Comparison of ENCODE assay signal across 8 cellular contexts in genomic region chr19:7928741-7929701, GRCh38. TPM values are rescaled to one million over a fixed set of nuclear protein-coding genes. Genes with fewer than 3 reads are reported as not detected.
A peak's percentile ranks its signal among the peaks of the same experiment; 100 is the strongest.
DNase-seq lines count a peak whose midpoint lies in the region; ATAC-seq, FAIRE-seq and TF ChIP-seq lines count a peak whose summit lies in the region.

No MANE protein-coding gene starts in this region.

- peaks cover 20 to 28% of the 10 kb centered on the region in 2 donors for H3K36me3 ChIP-seq in kidney (ENCODE audit: control insufficient read depth in 1 of 2, insufficient read depth in 2 of 2, low read length in 2 of 2)

- peak; percentile 51 for TF ChIP-seq CTCF in CD4-positive, alpha-beta T cell (IDR thresholded peaks at IDR 0.05)
- TF ChIP-seq CTCF in kidney (IDR thresholded peaks at IDR 0.05; ENCODE audit: borderline replicate concordance, extremely low read depth, insufficient read depth), result no peak

- no peak overlapping the region for H3K4me3 ChIP-seq in kidney (ENCODE audit: low read length in 2 of 2)

- H3K9ac ChIP-seq in kidney (ENCODE audit: low read length in 2 of 2), result peak overlapping the region in 1 of 2 donors; percentile 61

- peak overlapping the region; percentile 61 for H3K27ac Mint-ChIP-seq in CD4-positive, alpha-beta T cell

- CTCF ChIA-PET in CD4-positive, alpha-beta T cell (lab: Charles Lee), result interaction anchor here (0.5 to 4.6 kb wide), 14 partner anchors 9 to 394 kb away, joined by 3 to 36 read pairs (median 4); partner anchors contain the start of genes MAP2K7, RPS28, SNAPC2 and TIMM44

- H3K4me1 Mint-ChIP-seq in CD4-positive, alpha-beta T cell (ENCODE audit: low read depth), result peaks cover 14% of the 10 kb centered on the region

- peak; percentile 69 for ATAC-seq in CD4-positive, alpha-beta T cell (ENCODE audit: poor library complexity)
- ATAC-seq in GM19324 (IDR thresholded peaks at IDR 0.05; ENCODE audit: low FRiP score, unreplicated experiment), result no peak
- no peak for ATAC-seq in GM21423 (IDR thresholded peaks at IDR 0.05; ENCODE audit: unreplicated experiment)

- H3K36me3 Mint-ChIP-seq in CD4-positive, alpha-beta T cell (ENCODE audit: low read depth), result peaks cover 32% of the 10 kb centered on the region

- H3K9me3 ChIP-seq in CD4-positive, alpha-beta T cell (ENCODE audit: control insufficient read depth, low read length), result no peaks in the 10 kb centered on the region
- H3K9me3 ChIP-seq in kidney (ENCODE audit: control insufficient read depth in 1 of 2, low read length in 2 of 2), result no peaks in the 10 kb centered on the region

- intact Hi-C loops in CD4-positive, alpha-beta T cell (cut with DNase I, micrococcal nuclease), result loop anchor here in 1 of 2 experiments (5.0 to 10.0 kb wide), 3 partner anchors 292 to 1564 kb away; partner anchors contain the start of genes CLPP, NDUFA7, RPS28 and STXBP2
- intact Hi-C loops in kidney (cut with DNase I), result no loop called here

- H3K27me3 ChIP-seq in CD4-positive, alpha-beta T cell (ENCODE audit: control insufficient read depth, insufficient read depth, low read length), result no peaks in the 10 kb centered on the region

- no peak overlapping the region for H3K27ac ChIP-seq in CD4-positive, alpha-beta T cell (ENCODE audit: low read depth, low read length)
- H3K27ac ChIP-seq in kidney (ENCODE audit: low read depth in 2 of 2, low read length in 2 of 2), result peak overlapping the region; percentile 51 to 81

- POLR2A ChIA-PET in CD4-positive, alpha-beta T cell (lab: Charles Lee), result interaction anchor here (1.0 to 1.4 kb wide), 3 partner anchors 8 to 25 kb away, joined by 4 to 6 read pairs (median 5); partner anchors contain the start of genes MAP2K7, SNAPC2 and TIMM44

- H3K4me1 ChIP-seq in kidney (ENCODE audit: control insufficient read depth in 1 of 2, insufficient read depth in 1 of 2, low read depth in 1 of 2, low read length in 2 of 2), result peaks cover 5 to 20% of the 10 kb centered on the region in 2 donors

- FAIRE-seq in kidney (lab: Jason Lieb, UNC), result no peak

- no peaks in the 10 kb centered on the region for H3K9me3 Mint-ChIP-seq in CD4-positive, alpha-beta T cell

- H3K27me3 Mint-ChIP-seq in CD4-positive, alpha-beta T cell, result no peaks in the 10 kb centered on the region

- DNase-seq in CD4-positive, alpha-beta T cell, result peak; percentile 33 to 81 (median 66)
- DNase-seq in HS-27A (ENCODE audit: low read depth) (peak; percentile 30), T-helper 22 cell (ENCODE audit: low read depth) (peak; percentile 62), astrocyte of the hippocampus (ENCODE audit: low read depth, low spot score) (peak; percentile 90), kidney (peak; percentile 86)
- DNase-seq in stimulated activated CD8-positive, alpha-beta memory T cell treated with anti-CD3 and anti-CD28 coated beads, Interleukin-15, amount 100 ng/mL, for 1 hour (ENCODE audit: low read depth), result peak; percentile 43

- H3K4me3 Mint-ChIP-seq in CD4-positive, alpha-beta T cell, result peak overlapping the region; percentile 67

RNA-seq across cellular contexts. Expression of gene CTXN1, which starts 3.1 kb away (rescaled TPM):
- not detected for total RNA-seq in CD4-positive, alpha-beta T cell
- 25.9 TPM for total RNA-seq in kidney
- polyA plus RNA-seq in kidney (ENCODE audit: insufficient read depth, low read depth, low replicate concordance), result 8.9 TPM

RNA-seq across cellular contexts. Expression of gene SNAPC2, which starts 8.9 kb away (rescaled TPM):
- 10 to 100 TPM in 1 of 2 experiments, 1 to 10 TPM in 1; 9.9 to 10.9 TPM for total RNA-seq in CD4-positive, alpha-beta T cell
- total RNA-seq in kidney, result 18.4 TPM
- 24.3 TPM for polyA plus RNA-seq in kidney (ENCODE audit: insufficient read depth, low read depth, low replicate concordance)

RNA-seq across cellular contexts. Expression of gene TGFBR3L, which starts 14.4 kb away (rescaled TPM):
- 1 to 10 TPM; 1.1 to 1.2 TPM for total RNA-seq in CD4-positive, alpha-beta T cell
- total RNA-seq in kidney, result 0.44 TPM
- polyA plus RNA-seq in kidney (ENCODE audit: insufficient read depth, low read depth, low replicate concordance), result 1.5 TPM

RNA-seq across cellular contexts. Expression of gene TIMM44, which starts 14.4 kb away (rescaled TPM):
- 10 to 100 TPM; 83.9 to 85.0 TPM for total RNA-seq in CD4-positive, alpha-beta T cell
- 57.8 TPM for total RNA-seq in kidney
- polyA plus RNA-seq in kidney (ENCODE audit: insufficient read depth, low read depth, low replicate concordance), result 46.7 TPM

RNA-seq across cellular contexts. Expression of gene MAP2K7, which starts 25.3 kb away (rescaled TPM):
- total RNA-seq in CD4-positive, alpha-beta T cell, result 10 to 100 TPM; 81.7 to 82.3 TPM
- total RNA-seq in kidney, result 37.0 TPM
- 16.7 TPM for polyA plus RNA-seq in kidney (ENCODE audit: insufficient read depth, low read depth, low replicate concordance)

Comparison
In these comparisons a context has a peak if more than half of its experiments do, and no peak if none do; other contexts are left out.
1. DNase-seq: peak in every context shown above with its lines; median percentile 90 in astrocyte of the hippocampus; 86 in kidney; 66 in CD4-positive, alpha-beta T cell; 62 in T-helper 22 cell; 43 in stimulated activated CD8-positive, alpha-beta memory T cell treated with anti-CD3 and anti-CD28 coated beads, Interleukin-15, amount 100 ng/mL, for 1 hour; 30 in HS-27A.
2. RNA of gene CTXN1, which starts 3.1 kb away (total RNA-seq): 25.9 TPM in kidney (single experiment); not detected in CD4-positive, alpha-beta T cell; every median in the first group is over 10 times any median in the second.